3 cellular contexts compared by ENCODE assay signal in genomic region chr1:165306543-165307434, GRCh38.
TF ChIP-seq lines count a peak whose summit lies in the region.

No MANE protein-coding gene starts in this region.

TF ChIP-seq in GM23338, 12 proteins besides CTCF, POLR2A, EP300 and RAD21:
- TF ChIP-seq, protein P1, sequence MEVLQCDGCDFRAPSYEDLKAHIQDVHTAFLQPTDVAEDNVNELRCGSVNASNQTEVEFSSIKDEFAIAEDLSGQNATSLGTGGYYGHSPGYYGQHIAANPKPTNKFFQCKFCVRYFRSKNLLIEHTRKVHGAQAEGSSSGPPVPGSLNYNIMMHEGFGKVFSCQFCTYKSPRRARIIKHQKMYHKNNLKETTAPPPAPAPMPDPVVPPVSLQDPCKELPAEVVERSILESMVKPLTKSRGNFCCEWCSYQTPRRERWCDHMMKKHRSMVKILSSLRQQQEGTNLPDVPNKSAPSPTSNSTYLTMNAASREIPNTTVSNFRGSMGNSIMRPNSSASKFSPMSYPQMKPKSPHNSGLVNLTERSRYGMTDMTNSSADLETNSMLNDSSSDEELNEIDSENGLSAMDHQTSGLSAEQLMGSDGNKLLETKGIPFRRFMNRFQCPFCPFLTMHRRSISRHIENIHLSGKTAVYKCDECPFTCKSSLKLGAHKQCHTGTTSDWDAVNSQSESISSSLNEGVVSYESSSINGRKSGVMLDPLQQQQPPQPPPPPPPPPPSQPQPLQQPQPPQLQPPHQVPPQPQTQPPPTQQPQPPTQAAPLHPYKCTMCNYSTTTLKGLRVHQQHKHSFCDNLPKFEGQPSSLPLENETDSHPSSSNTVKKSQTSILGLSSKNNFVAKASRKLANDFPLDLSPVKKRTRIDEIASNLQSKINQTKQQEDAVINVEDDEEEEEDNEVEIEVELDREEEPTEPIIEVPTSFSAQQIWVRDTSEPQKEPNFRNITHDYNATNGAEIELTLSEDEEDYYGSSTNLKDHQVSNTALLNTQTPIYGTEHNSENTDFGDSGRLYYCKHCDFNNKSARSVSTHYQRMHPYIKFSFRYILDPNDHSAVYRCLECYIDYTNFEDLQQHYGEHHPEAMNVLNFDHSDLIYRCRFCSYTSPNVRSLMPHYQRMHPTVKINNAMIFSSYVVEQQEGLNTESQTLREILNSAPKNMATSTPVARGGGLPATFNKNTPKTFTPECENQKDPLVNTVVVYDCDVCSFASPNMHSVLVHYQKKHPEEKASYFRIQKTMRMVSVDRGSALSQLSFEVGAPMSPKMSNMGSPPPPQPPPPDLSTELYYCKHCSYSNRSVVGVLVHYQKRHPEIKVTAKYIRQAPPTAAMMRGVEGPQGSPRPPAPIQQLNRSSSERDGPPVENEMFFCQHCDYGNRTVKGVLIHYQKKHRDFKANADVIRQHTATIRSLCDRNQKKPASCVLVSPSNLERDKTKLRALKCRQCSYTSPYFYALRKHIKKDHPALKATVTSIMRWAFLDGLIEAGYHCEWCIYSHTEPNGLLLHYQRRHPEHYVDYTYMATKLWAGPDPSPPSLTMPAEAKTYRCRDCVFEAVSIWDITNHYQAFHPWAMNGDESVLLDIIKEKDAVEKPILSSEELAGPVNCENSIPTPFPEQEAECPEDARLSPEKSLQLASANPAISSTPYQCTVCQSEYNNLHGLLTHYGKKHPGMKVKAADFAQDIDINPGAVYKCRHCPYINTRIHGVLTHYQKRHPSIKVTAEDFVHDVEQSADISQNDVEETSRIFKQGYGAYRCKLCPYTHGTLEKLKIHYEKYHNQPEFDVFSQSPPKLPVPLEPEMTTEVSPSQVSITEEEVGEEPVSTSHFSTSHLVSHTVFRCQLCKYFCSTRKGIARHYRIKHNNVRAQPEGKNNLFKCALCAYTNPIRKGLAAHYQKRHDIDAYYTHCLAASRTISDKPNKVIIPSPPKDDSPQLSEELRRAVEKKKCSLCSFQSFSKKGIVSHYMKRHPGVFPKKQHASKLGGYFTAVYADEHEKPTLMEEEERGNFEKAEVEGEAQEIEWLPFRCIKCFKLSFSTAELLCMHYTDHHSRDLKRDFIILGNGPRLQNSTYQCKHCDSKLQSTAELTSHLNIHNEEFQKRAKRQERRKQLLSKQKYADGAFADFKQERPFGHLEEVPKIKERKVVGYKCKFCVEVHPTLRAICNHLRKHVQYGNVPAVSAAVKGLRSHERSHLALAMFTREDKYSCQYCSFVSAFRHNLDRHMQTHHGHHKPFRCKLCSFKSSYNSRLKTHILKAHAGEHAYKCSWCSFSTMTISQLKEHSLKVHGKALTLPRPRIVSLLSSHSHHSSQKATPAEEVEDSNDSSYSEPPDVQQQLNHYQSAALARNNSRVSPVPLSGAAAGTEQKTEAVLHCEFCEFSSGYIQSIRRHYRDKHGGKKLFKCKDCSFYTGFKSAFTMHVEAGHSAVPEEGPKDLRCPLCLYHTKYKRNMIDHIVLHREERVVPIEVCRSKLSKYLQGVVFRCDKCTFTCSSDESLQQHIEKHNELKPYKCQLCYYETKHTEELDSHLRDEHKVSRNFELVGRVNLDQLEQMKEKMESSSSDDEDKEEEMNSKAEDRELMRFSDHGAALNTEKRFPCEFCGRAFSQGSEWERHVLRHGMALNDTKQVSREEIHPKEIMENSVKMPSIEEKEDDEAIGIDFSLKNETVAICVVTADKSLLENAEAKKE (CRISPR knock-in tag; IDR thresholded peaks at IDR 0.05), result no peak
- no peak for TF ChIP-seq POLR2AphosphoS5 (IDR thresholded peaks at IDR 0.05; ENCODE audit: low read depth)
- TF ChIP-seq ETS1 (IDR thresholded peaks at IDR 0.05), result no peak

TF ChIP-seq in HCT116, 20 proteins besides CTCF, POLR2A, EP300 and RAD21:
- no peak for TF ChIP-seq ZNF274 (IDR thresholded peaks at IDR 0.05; ENCODE audit: low read depth, low read length)
- no peak for TF ChIP-seq SIN3A (IDR thresholded peaks at IDR 0.05; ENCODE audit: low read depth)
- TF ChIP-seq REST (IDR thresholded peaks at IDR 0.05; ENCODE audit: low read depth), result no peak
- TF ChIP-seq SRF (IDR thresholded peaks at IDR 0.05; ENCODE audit: low read depth), result no peak
- TF ChIP-seq POLR2AphosphoS5 (IDR thresholded peaks at IDR 0.05; ENCODE audit: low read depth, low read length), result no peak
- TF ChIP-seq CBX3 (IDR thresholded peaks at IDR 0.05; ENCODE audit: low read depth), result no peak
- no peak for TF ChIP-seq SP1 (IDR thresholded peaks at IDR 0.05; ENCODE audit: low read depth)
- TF ChIP-seq, protein P2, sequence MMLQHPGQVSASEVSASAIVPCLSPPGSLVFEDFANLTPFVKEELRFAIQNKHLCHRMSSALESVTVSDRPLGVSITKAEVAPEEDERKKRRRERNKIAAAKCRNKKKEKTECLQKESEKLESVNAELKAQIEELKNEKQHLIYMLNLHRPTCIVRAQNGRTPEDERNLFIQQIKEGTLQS (IDR thresholded peaks at IDR 0.05), result no peak
- no peak for TF ChIP-seq FOSL1 (IDR thresholded peaks at IDR 0.05; ENCODE audit: low read depth)
- no peak for TF ChIP-seq EZH2 (IDR thresholded peaks at IDR 0.05)
- TF ChIP-seq JUND (IDR thresholded peaks at IDR 0.05), result no peak
- no peak for TF ChIP-seq TCF7L2 (IDR thresholded peaks at IDR 0.05; ENCODE audit: borderline replicate concordance, extremely low read depth, insufficient read depth, insufficient read length)

TF ChIP-seq in H1, 55 proteins besides CTCF, POLR2A, EP300 and RAD21:
- TF ChIP-seq SP1 (IDR thresholded peaks at IDR 0.05; ENCODE audit: low read depth, low read length), result no peak
- TF ChIP-seq, protein P3, sequence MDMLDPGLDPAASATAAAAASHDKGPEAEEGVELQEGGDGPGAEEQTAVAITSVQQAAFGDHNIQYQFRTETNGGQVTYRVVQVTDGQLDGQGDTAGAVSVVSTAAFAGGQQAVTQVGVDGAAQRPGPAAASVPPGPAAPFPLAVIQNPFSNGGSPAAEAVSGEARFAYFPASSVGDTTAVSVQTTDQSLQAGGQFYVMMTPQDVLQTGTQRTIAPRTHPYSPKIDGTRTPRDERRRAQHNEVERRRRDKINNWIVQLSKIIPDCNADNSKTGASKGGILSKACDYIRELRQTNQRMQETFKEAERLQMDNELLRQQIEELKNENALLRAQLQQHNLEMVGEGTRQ (IDR thresholded peaks at IDR 0.05; ENCODE audit: low read length), result no peak
- no peak for TF ChIP-seq TAF7 (optimal IDR thresholded peaks at IDR 0.05; ENCODE audit: borderline replicate concordance, low read depth, low read length)
- no peak for TF ChIP-seq SUZ12 (IDR thresholded peaks at IDR 0.05; ENCODE audit: low read length)
